Comparison of ENCODE assay signal across 1 cellular context in the genomic region with DNA sequence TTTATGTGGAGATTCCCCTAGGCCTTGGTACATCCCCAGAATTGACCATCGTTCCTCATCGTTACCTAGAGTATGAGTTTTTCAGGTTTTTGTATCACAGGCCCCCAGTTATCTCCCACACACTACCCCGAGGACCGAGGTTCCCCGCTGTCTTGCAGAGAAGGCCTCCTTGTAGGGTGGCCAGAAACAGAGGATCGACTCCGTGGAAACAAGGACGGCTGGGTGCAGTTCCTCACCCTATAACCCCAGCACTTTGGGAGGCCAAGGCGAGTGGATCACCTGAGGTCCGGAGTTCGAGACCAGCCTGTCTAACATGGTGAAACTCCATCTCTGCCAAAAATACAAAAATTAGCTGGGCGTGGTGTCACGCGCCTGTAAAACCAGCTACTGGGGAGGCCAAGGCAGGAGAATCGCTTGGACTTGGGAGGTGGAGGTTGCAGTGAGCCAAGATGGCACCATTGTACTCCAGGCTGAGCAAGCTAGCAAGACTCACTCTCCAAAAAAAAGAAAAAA.
TF ChIP-seq lines count a peak whose summit lies in the region.

No MANE protein-coding gene starts in this region.

TF ChIP-seq in HepG2, 621 proteins besides CTCF, POLR2A, EP300 and RAD21 (continued from another document):
- TF ChIP-seq ZSCAN20 (CRISPR knock-in tag; IDR thresholded peaks at IDR 0.05; ENCODE audit: borderline replicate concordance) (no peak), ZNF12 (CRISPR knock-in tag; IDR thresholded peaks at IDR 0.05) (no peak), CEBPB (IDR thresholded peaks at IDR 0.05; ENCODE audit: borderline replicate concordance, low read depth, low read length) (no peak), NFRKB (IDR thresholded peaks at IDR 0.05) (no peak), AHR (CRISPR knock-in tag; IDR thresholded peaks at IDR 0.05) (no peak), ZNF468 (CRISPR knock-in tag; IDR thresholded peaks at IDR 0.05) (no peak), HIVEP1 (CRISPR knock-in tag; IDR thresholded peaks at IDR 0.05) (no peak), RFX1 (IDR thresholded peaks at IDR 0.05) (no peak), ZNF547 (CRISPR knock-in tag; IDR thresholded peaks at IDR 0.05) (0 out of 2 replicates have a peak, but pooled peaks have one; percentile 11), ZNF34 (CRISPR knock-in tag; IDR thresholded peaks at IDR 0.05; ENCODE audit: borderline replicate concordance) (no peak), EHMT2 (IDR thresholded peaks at IDR 0.05; ENCODE audit: borderline replicate concordance, low read depth, low read length) (no peak), ZNF878 (CRISPR knock-in tag; IDR thresholded peaks at IDR 0.05) (no peak), ETV5 (CRISPR knock-in tag; IDR thresholded peaks at IDR 0.05; ENCODE audit: borderline replicate concordance) (no peak), ZEB1 (IDR thresholded peaks at IDR 0.05; ENCODE audit: insufficient replicate concordance, low read depth) (no peak), ZNF772 (CRISPR knock-in tag; IDR thresholded peaks at IDR 0.05) (no peak), ZMAT3 (CRISPR knock-in tag; conservative IDR thresholded peaks at IDR 0.05) (peak; percentile 44; the same call in 1 of the 2 replicates), ZNF652 (CRISPR knock-in tag; IDR thresholded peaks at IDR 0.05; ENCODE audit: borderline replicate concordance, low read depth) (no peak), ZFP82 (CRISPR knock-in tag; IDR thresholded peaks at IDR 0.05; ENCODE audit: borderline replicate concordance) (no peak), NFYC (CRISPR knock-in tag; IDR thresholded peaks at IDR 0.05) (no peak), CHD4 (IDR thresholded peaks at IDR 0.05; ENCODE audit: borderline replicate concordance, low read length) (no peak), TOPORS (CRISPR knock-in tag; IDR thresholded peaks at IDR 0.05) (no peak), NCOA2 (CRISPR knock-in tag; IDR thresholded peaks at IDR 0.05) (no peak), NONO (IDR thresholded peaks at IDR 0.05) (no peak), NONO (CRISPR knock-in tag; conservative IDR thresholded peaks at IDR 0.05) (no peak), ZFP37 (CRISPR knock-in tag; IDR thresholded peaks at IDR 0.05; ENCODE audit: borderline replicate concordance) (0 out of 2 replicates have a peak, but pooled peaks have one; percentile 3), SOX6 (IDR thresholded peaks at IDR 0.05) (no peak), SOX6 (CRISPR knock-in tag; IDR thresholded peaks at IDR 0.05) (no peak), PRPF4 (IDR thresholded peaks at IDR 0.05; ENCODE audit: low read depth, low read length, poor library complexity, severe bottlenecking) (no peak)
- TF ChIP-seq, protein P1, sequence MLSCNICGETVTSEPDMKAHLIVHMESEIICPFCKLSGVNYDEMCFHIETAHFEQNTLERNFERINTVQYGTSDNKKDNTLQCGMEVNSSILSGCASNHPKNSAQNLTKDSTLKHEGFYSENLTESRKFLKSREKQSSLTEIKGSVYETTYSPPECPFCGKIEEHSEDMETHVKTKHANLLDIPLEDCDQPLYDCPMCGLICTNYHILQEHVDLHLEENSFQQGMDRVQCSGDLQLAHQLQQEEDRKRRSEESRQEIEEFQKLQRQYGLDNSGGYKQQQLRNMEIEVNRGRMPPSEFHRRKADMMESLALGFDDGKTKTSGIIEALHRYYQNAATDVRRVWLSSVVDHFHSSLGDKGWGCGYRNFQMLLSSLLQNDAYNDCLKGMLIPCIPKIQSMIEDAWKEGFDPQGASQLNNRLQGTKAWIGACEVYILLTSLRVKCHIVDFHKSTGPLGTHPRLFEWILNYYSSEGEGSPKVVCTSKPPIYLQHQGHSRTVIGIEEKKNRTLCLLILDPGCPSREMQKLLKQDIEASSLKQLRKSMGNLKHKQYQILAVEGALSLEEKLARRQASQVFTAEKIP (CRISPR knock-in tag; IDR thresholded peaks at IDR 0.05; ENCODE audit: borderline replicate concordance), result no peak
- TF ChIP-seq, protein P2, sequence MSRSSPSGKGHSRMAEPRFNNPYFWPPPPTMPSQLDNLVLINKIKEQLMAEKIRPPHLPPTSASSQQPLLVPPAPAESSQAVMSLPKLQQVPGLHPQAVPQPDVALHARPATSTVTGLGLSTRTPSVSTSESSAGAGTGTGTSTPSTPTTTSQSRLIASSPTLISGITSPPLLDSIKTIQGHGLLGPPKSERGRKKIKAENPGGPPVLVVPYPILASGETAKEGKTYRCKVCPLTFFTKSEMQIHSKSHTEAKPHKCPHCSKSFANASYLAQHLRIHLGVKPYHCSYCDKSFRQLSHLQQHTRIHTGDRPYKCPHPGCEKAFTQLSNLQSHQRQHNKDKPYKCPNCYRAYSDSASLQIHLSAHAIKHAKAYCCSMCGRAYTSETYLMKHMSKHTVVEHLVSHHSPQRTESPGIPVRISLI (CRISPR knock-in tag; IDR thresholded peaks at IDR 0.05; ENCODE audit: borderline replicate concordance), result no peak
- TF ChIP-seq, protein P3, sequence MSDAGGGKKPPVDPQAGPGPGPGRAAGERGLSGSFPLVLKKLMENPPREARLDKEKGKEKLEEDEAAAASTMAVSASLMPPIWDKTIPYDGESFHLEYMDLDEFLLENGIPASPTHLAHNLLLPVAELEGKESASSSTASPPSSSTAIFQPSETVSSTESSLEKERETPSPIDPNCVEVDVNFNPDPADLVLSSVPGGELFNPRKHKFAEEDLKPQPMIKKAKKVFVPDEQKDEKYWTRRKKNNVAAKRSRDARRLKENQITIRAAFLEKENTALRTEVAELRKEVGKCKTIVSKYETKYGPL (CRISPR knock-in tag; IDR thresholded peaks at IDR 0.05), result no peak
- TF ChIP-seq, protein P4, sequence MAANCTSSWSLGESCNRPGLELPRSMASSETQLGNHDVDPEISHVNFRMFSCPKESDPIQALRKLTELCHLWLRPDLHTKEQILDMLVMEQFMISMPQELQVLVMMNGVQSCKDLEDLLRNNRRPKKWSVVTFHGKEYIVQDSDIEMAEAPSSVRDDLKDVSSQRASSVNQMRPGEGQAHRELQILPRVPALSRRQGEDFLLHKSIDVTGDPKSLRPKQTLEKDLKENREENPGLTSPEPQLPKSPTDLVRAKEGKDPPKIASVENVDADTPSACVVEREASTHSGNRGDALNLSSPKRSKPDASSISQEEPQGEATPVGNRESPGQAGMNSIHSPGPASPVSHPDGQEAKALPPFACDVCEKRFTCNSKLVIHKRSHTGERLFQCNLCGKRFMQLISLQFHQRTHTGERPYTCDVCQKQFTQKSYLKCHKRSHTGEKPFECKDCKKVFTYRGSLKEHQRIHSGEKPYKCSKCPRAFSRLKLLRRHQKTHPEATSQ (CRISPR knock-in tag; IDR thresholded peaks at IDR 0.05; ENCODE audit: borderline replicate concordance), result no peak
- TF ChIP-seq, protein P5, sequence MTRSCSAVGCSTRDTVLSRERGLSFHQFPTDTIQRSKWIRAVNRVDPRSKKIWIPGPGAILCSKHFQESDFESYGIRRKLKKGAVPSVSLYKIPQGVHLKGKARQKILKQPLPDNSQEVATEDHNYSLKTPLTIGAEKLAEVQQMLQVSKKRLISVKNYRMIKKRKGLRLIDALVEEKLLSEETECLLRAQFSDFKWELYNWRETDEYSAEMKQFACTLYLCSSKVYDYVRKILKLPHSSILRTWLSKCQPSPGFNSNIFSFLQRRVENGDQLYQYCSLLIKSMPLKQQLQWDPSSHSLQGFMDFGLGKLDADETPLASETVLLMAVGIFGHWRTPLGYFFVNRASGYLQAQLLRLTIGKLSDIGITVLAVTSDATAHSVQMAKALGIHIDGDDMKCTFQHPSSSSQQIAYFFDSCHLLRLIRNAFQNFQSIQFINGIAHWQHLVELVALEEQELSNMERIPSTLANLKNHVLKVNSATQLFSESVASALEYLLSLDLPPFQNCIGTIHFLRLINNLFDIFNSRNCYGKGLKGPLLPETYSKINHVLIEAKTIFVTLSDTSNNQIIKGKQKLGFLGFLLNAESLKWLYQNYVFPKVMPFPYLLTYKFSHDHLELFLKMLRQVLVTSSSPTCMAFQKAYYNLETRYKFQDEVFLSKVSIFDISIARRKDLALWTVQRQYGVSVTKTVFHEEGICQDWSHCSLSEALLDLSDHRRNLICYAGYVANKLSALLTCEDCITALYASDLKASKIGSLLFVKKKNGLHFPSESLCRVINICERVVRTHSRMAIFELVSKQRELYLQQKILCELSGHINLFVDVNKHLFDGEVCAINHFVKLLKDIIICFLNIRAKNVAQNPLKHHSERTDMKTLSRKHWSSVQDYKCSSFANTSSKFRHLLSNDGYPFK (CRISPR knock-in tag; IDR thresholded peaks at IDR 0.05; ENCODE audit: borderline replicate concordance), result peak; percentile 42; the same call in 1 of the 2 replicates
- TF ChIP-seq, protein P6, sequence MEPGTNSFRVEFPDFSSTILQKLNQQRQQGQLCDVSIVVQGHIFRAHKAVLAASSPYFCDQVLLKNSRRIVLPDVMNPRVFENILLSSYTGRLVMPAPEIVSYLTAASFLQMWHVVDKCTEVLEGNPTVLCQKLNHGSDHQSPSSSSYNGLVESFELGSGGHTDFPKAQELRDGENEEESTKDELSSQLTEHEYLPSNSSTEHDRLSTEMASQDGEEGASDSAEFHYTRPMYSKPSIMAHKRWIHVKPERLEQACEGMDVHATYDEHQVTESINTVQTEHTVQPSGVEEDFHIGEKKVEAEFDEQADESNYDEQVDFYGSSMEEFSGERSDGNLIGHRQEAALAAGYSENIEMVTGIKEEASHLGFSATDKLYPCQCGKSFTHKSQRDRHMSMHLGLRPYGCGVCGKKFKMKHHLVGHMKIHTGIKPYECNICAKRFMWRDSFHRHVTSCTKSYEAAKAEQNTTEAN (CRISPR knock-in tag; conservative IDR thresholded peaks at IDR 0.05), result no peak
- TF ChIP-seq, protein P7, sequence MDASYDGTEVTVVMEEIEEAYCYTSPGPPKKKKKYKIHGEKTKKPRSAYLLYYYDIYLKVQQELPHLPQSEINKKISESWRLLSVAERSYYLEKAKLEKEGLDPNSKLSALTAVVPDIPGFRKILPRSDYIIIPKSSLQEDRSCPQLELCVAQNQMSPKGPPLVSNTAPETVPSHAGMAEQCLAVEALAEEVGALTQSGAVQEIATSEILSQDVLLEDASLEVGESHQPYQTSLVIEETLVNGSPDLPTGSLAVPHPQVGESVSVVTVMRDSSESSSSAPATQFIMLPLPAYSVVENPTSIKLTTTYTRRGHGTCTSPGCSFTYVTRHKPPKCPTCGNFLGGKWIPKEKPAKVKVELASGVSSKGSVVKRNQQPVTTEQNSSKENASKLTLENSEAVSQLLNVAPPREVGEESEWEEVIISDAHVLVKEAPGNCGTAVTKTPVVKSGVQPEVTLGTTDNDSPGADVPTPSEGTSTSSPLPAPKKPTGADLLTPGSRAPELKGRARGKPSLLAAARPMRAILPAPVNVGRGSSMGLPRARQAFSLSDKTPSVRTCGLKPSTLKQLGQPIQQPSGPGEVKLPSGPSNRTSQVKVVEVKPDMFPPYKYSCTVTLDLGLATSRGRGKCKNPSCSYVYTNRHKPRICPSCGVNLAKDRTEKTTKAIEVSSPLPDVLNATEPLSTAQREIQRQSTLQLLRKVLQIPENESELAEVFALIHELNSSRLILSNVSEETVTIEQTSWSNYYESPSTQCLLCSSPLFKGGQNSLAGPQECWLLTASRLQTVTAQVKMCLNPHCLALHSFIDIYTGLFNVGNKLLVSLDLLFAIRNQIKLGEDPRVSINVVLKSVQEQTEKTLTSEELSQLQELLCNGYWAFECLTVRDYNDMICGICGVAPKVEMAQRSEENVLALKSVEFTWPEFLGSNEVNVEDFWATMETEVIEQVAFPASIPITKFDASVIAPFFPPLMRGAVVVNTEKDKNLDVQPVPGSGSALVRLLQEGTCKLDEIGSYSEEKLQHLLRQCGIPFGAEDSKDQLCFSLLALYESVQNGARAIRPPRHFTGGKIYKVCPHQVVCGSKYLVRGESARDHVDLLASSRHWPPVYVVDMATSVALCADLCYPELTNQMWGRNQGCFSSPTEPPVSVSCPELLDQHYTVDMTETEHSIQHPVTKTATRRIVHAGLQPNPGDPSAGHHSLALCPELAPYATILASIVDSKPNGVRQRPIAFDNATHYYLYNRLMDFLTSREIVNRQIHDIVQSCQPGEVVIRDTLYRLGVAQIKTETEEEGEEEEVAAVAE (CRISPR knock-in tag; IDR thresholded peaks at IDR 0.05; ENCODE audit: borderline replicate concordance), result 0 out of 2 replicates have a peak, but pooled peaks have one; percentile 6
